19 cellular contexts compared by ENCODE assay signal in genomic region chr12:131385313-131386166, GRCh38.
"Had no signal": no experiment of that assay in that cellular context is flagged by ENCODE, and none has a peak within 500 bp of the region (broad histone marks: within the 10 kb centered on the region; RNA-seq: fewer than 3 reads in every experiment).

No MANE protein-coding gene starts in this region.

- H3K4me1 ChIP-seq: heart left ventricle, tibial artery, upper lobe of right lung, vagina had no signal

- H3K27me3 ChIP-seq: ovary, vagina had no signal

- H3K36me3 Mint-ChIP-seq: mesothelial cell of epicardium; naive B cell; stimulated activated naive B cell treated with anti-CD40 and anti-IgM and Interleukin-4, amounts not matched to agents 10 μg/mL and 1 μg/mL and 100 μg/mL, for 72 hours had no signal

- H3K4me3 ChIP-seq: heart left ventricle, ovary, tibial artery, upper lobe of right lung, vagina had no signal

- DNase-seq: central memory CD4-positive, alpha-beta T cell; effector memory CD4-positive, alpha-beta T cell; heart left ventricle; hippocampal formation; kidney glomerular epithelial cell; naive B cell; stimulated activated CD4-positive, alpha-beta T cell treated with anti-CD3 and anti-CD28 coated beads, Interleukin-15, amount 100 ng/mL, for 24 hours; stimulated activated CD4-positive, alpha-beta T cell treated with anti-CD3 and anti-CD28 coated beads, Interleukin-1b, Interleukin-23, amount 100 ng/mL, for 48 hours; stimulated activated CD4-positive, alpha-beta T cell treated with anti-CD3 and anti-CD28 coated beads, Interleukin-4, amount 100 ng/mL, for 4 hours; stimulated activated naive B cell treated with anti-CD40 and anti-IgM and Interleukin-4, amounts not matched to agents 10 μg/mL and 1 μg/mL and 100 μg/mL, for 72 hours; upper lobe of right lung had no signal

- H3K9me3 Mint-ChIP-seq: mesothelial cell of epicardium; naive B cell; stimulated activated naive B cell treated with anti-CD40 and anti-IgM and Interleukin-4, amounts not matched to agents 10 μg/mL and 1 μg/mL and 100 μg/mL, for 72 hours had no signal

- H3K36me3 ChIP-seq: heart left ventricle, ovary, tibial artery, upper lobe of right lung, vagina had no signal

- H3K9me3 ChIP-seq: heart left ventricle, ovary, tibial artery, upper lobe of right lung, vagina had no signal

- H3K4me3 Mint-ChIP-seq: mesothelial cell of epicardium; naive B cell; stimulated activated naive B cell treated with anti-CD40 and anti-IgM and Interleukin-4, amounts not matched to agents 10 μg/mL and 1 μg/mL and 100 μg/mL, for 72 hours had no signal

- H3K4me1 Mint-ChIP-seq: mesothelial cell of epicardium; naive B cell; stimulated activated naive B cell treated with anti-CD40 and anti-IgM and Interleukin-4, amounts not matched to agents 10 μg/mL and 1 μg/mL and 100 μg/mL, for 72 hours had no signal

- ATAC-seq: esophagus mucosa; heart left ventricle; left lobe of liver; right cardiac atrium; stimulated activated naive B cell treated with anti-CD40 and anti-IgM and Interleukin-4, amounts not matched to agents 10 μg/mL and 1 μg/mL and 100 μg/mL, for 72 hours; upper lobe of right lung had no signal

- H3K27ac Mint-ChIP-seq: mesothelial cell of epicardium; naive B cell; progenitor cell of endocrine pancreas; stimulated activated naive B cell treated with anti-CD40 and anti-IgM and Interleukin-4, amounts not matched to agents 10 μg/mL and 1 μg/mL and 100 μg/mL, for 72 hours had no signal

- H3K27ac ChIP-seq: heart left ventricle, ovary, tibial artery, upper lobe of right lung, vagina had no signal
